In genomic region chr3:59385547-59385946, GRCh38 we compare ENCODE assay signal across 24 cellular contexts.
A peak's percentile ranks its signal among the peaks of the same experiment; 100 is the strongest.
DNase-seq lines count a peak whose midpoint lies in the region; ATAC-seq, FAIRE-seq and TF ChIP-seq lines count a peak whose summit lies in the region.
"Had no signal": no experiment of that assay in that cellular context is flagged by ENCODE, and none has a peak within 500 bp of the region (broad histone marks: within the 10 kb centered on the region; RNA-seq: fewer than 3 reads in every experiment).

No MANE protein-coding gene starts in this region.

- H3K79me2 ChIP-seq in MM.1S (ENCODE audit: low read length) (no peaks in the 10 kb centered on the region), GM12878 (ENCODE audit: control insufficient read depth, insufficient read depth, low read length) (no peaks in the 10 kb centered on the region)

- H3K36me3 ChIP-seq in MM.1S (replicated peaks; ENCODE audit: insufficient read depth, low read length) (no peaks in the 10 kb centered on the region), GM12878 (ENCODE audit: control insufficient read depth in 2 of 2, insufficient read depth in 2 of 2, low read length in 1 of 2) (no peaks in the 10 kb centered on the region), colonic mucosa (no peaks in the 10 kb centered on the region)
- H3K36me3 ChIP-seq: MG63, Peyer's patch had no signal

- H3K4me3 Mint-ChIP-seq in activated CD8-positive, alpha-beta T cell treated with anti-CD3 and anti-CD28 coated beads for 36 hours = no peak overlapping the region
- H3K4me3 Mint-ChIP-seq in activated CD8-positive, alpha-beta T cell treated with anti-CD3 and anti-CD28 coated beads, Interleukin-2, amount 10 ng/mL, durations not matched to agents 7 days and 5 days = no peak overlapping the region

- RAD21 ChIA-PET in GM12878 (lab: Charles Lee; ENCODE audit: unreplicated experiment) = interaction anchor here (0.5 to 4.3 kb wide), 17 partner anchors 11 to 1035 kb away, joined by 3 to 40 read pairs (median 7); no protein-coding TSS in a partner anchor

- peaks cover 21% of the 10 kb centered on the region for H3K36me3 Mint-ChIP-seq in activated CD8-positive, alpha-beta T cell treated with anti-CD3 and anti-CD28 coated beads for 36 hours (ENCODE audit: low read depth)
- peaks cover 2% of the 10 kb centered on the region for H3K36me3 Mint-ChIP-seq in activated CD8-positive, alpha-beta T cell treated with anti-CD3 and anti-CD28 coated beads, Interleukin-2, amount 10 ng/mL, durations not matched to agents 7 days and 5 days (ENCODE audit: low read depth)
- H3K36me3 Mint-ChIP-seq: CD4-positive, alpha-beta memory T cell had no signal

- H3K9me3 Mint-ChIP-seq in activated CD8-positive, alpha-beta T cell treated with anti-CD3 and anti-CD28 coated beads for 36 hours = peaks cover 10% of the 10 kb centered on the region
- peaks cover 4% of the 10 kb centered on the region for H3K9me3 Mint-ChIP-seq in activated CD8-positive, alpha-beta T cell treated with anti-CD3 and anti-CD28 coated beads, Interleukin-2, amount 10 ng/mL, durations not matched to agents 7 days and 5 days (ENCODE audit: insufficient read depth)

- no peak for FAIRE-seq in GM12878 (lab: Jason Lieb, UNC)
- FAIRE-seq: A204.1 had no signal

- no peak for TF ChIP-seq CTCF in activated CD8-positive, alpha-beta T cell treated with anti-CD3 and anti-CD28 coated beads for 36 hours (IDR thresholded peaks at IDR 0.05)
- TF ChIP-seq CTCF in MM.1S (IDR thresholded peaks at IDR 0.05; ENCODE audit: low read length) (no peak), GM12878 (IDR thresholded peaks at IDR 0.05 in 2 of 3, conservative IDR thresholded peaks at IDR 0.05 in 1 of 3; ENCODE audit: control insufficient read depth in 2 of 3, extremely low read depth in 1 of 3, insufficient read depth in 1 of 3, low read depth in 3 of 3, low read length in 3 of 3) (no peak), colonic mucosa (IDR thresholded peaks at IDR 0.05) (no peak)

- peak overlapping the region; percentile 57; the same call in 1 of the 2 replicates for H2AFZ ChIP-seq in MM.1S (ENCODE audit: low read length)
- H2AFZ ChIP-seq in GM12878 (ENCODE audit: control insufficient read depth, low read depth, low read length) = no peak overlapping the region

- peaks cover 87% of the 10 kb centered on the region for H3K4me1 Mint-ChIP-seq in activated CD8-positive, alpha-beta T cell treated with anti-CD3 and anti-CD28 coated beads for 36 hours (ENCODE audit: low read depth)
- H3K4me1 Mint-ChIP-seq in activated CD8-positive, alpha-beta T cell treated with anti-CD3 and anti-CD28 coated beads, Interleukin-2, amount 10 ng/mL, durations not matched to agents 7 days and 5 days (ENCODE audit: low read depth) = peaks cover 30% of the 10 kb centered on the region

- no peaks in the 10 kb centered on the region for H3K9me2 ChIP-seq in MM.1S (replicated peaks; ENCODE audit: insufficient read depth, low read length)

- no peak for TF ChIP-seq RAD21 in GM12878 (IDR thresholded peaks at IDR 0.05; ENCODE audit: insufficient read depth, low read depth, low read length)

- SMC1A ChIA-PET in GM12878 (lab: Charles Lee; ENCODE audit: uncharacterized antibody, unreplicated experiment) = interaction anchor here (0.7 to 4.3 kb wide), 21 partner anchors 8 to 473 kb away, joined by 3 to 33 read pairs (median 6); no protein-coding TSS in a partner anchor

- ATAC-seq in activated CD8-positive, alpha-beta T cell treated with anti-CD3 and anti-CD28 coated beads for 36 hours = no peak
- ATAC-seq in activated CD8-positive, alpha-beta T cell treated with anti-CD3 and anti-CD28 coated beads, Interleukin-2, amount 10 ng/mL, durations not matched to agents 7 days and 5 days = no peak
- ATAC-seq in GM12878 (peak; percentile 10; the same call in 2 of the 3 replicates), GM21515 (IDR thresholded peaks at IDR 0.05; ENCODE audit: unreplicated experiment) (no peak), HG02759 (IDR thresholded peaks at IDR 0.05; ENCODE audit: unreplicated experiment) (no peak)
- ATAC-seq: Right ventricle myocardium inferior had no signal

- peaks cover 29% of the 10 kb centered on the region for H3F3A ChIP-seq in MM.1S (ENCODE audit: insufficient read depth, low read length)

- no TSS peak for BruUV-seq in GM12878 (replicated peaks; lab: Mats Ljungman, UMichigan)

- POLR2A ChIA-PET in activated CD8-positive, alpha-beta T cell treated with anti-CD3 and anti-CD28 coated beads for 36 hours (lab: Charles Lee) = interaction anchor here (1.8 to 1.9 kb wide), 2 partner anchors 40 to 59 kb away, joined by 5 to 7 read pairs; no protein-coding TSS in a partner anchor
- POLR2A ChIA-PET in activated CD8-positive, alpha-beta T cell treated with anti-CD3 and anti-CD28 coated beads, Interleukin-2, amount 10 ng/mL, durations not matched to agents 7 days and 5 days (lab: Charles Lee) = interaction anchor here (0.6 kb wide), 1 partner anchor 205 kb away, joined by 3 read pairs; no protein-coding TSS in a partner anchor
- POLR2A ChIA-PET in GM12878 (lab: Charles Lee) = interaction anchor here (1.5 to 2.2 kb wide), 5 partner anchors 9 to 181 kb away, joined by 4 to 12 read pairs (median 7); no protein-coding TSS in a partner anchor

- in situ Hi-C loops in GM12878 (cut with MboI) = loop anchor here (5.0 to 25.0 kb wide), 2 partner anchors 67 to 1173 kb away; partner anchors contain the start of gene DNASE1L3

- H3K9me3 ChIP-seq in MM.1S (replicated peaks; ENCODE audit: insufficient read depth, low read length) (no peaks in the 10 kb centered on the region), GM12878 (replicated peaks; ENCODE audit: control insufficient read depth, insufficient read depth, low read length) (peaks cover 5% of the 10 kb centered on the region; the same call in 2 of the 3 replicates), colonic mucosa (no peaks in the 10 kb centered on the region)
- H3K9me3 ChIP-seq: MG63, Peyer's patch had no signal

- H4K20me1 ChIP-seq in MM.1S (ENCODE audit: insufficient read depth, low read length) (no peaks in the 10 kb centered on the region), GM12878 (ENCODE audit: control insufficient read depth, insufficient read depth) (no peaks in the 10 kb centered on the region)

- TF ChIP-seq POLR2A in GM12878 (IDR thresholded peaks at IDR 0.05; ENCODE audit: low read depth, low read length) = no peak

- CTCF ChIA-PET in activated CD8-positive, alpha-beta T cell treated with anti-CD3 and anti-CD28 coated beads for 36 hours (lab: Charles Lee) = no interaction called here
- CTCF ChIA-PET in activated CD8-positive, alpha-beta T cell treated with anti-CD3 and anti-CD28 coated beads, Interleukin-2, amount 10 ng/mL, durations not matched to agents 7 days and 5 days (lab: Charles Lee) = interaction anchor here (0.6 to 1.5 kb wide), 2 partner anchors 40 to 1996 kb away, joined by 3 to 5 read pairs; no protein-coding TSS in a partner anchor
- CTCF ChIA-PET in GM12878 (lab: Yijun Ruan, JAX) = interaction anchor here (0.8 to 2.4 kb wide), 12 partner anchors 10 to 182 kb away, joined by 3 to 10 read pairs (median 6); no protein-coding TSS in a partner anchor

- no peak overlapping the region for H3K9ac ChIP-seq in MM.1S (ENCODE audit: low read length)
- H3K9ac ChIP-seq in GM12878 (ENCODE audit: control insufficient read depth, insufficient read depth, low read length) = peak overlapping the region; percentile 26
- H3K9ac ChIP-seq in colonic mucosa (ENCODE audit: low read depth in 2 of 2, low read length in 2 of 2) = no peak overlapping the region

- H3K27me3 ChIP-seq in MM.1S (replicated peaks; ENCODE audit: insufficient read depth, low read length) (no peaks in the 10 kb centered on the region), GM12878 (replicated peaks in 1 of 2; ENCODE audit: control insufficient read depth in 2 of 2, insufficient read depth in 2 of 2, low read length in 1 of 2) (no peaks in the 10 kb centered on the region), colonic mucosa (no peaks in the 10 kb centered on the region)
- H3K27me3 ChIP-seq: MG63, Peyer's patch had no signal

- peak overlapping the region; percentile 99 for H3K27ac Mint-ChIP-seq in activated CD8-positive, alpha-beta T cell treated with anti-CD3 and anti-CD28 coated beads for 36 hours
- H3K27ac Mint-ChIP-seq in activated CD8-positive, alpha-beta T cell treated with anti-CD3 and anti-CD28 coated beads, Interleukin-2, amount 10 ng/mL, durations not matched to agents 7 days and 5 days = no peak overlapping the region

- DNase-seq in activated CD8-positive, alpha-beta T cell treated with anti-CD3 and anti-CD28 coated beads for 36 hours = no peak
- DNase-seq in activated CD8-positive, alpha-beta T cell treated with anti-CD3 and anti-CD28 coated beads, Interleukin-2, amount 10 ng/mL, durations not matched to agents 7 days and 5 days = no peak
- DNase-seq in Daoy (ENCODE audit: low read depth) (peak; percentile 1), MM.1S (no peak), GM12878 (ENCODE audit: low read depth, low spot score) (no peak), colonic mucosa (no peak)
- DNase-seq: Calu3; CD4-positive, alpha-beta memory T cell; EL; H7; IMR-90; Karpas-422; MG63; NCI-H1092 treated with DMSO at 0.1 percent for 48 hours; NCI-H146; NCI-H2029 treated with DMSO at 0.1 percent for 48 hours; NCI-H2171; NCI-H526; Peyer's patch had no signal

- H3K4me2 ChIP-seq in MM.1S (ENCODE audit: low read depth, low read length) (peak overlapping the region; percentile 77), GM12878 (ENCODE audit: control insufficient read depth, insufficient read depth) (peak overlapping the region; percentile 86)

- H3K27ac ChIP-seq in MM.1S (ENCODE audit: low read length) (peak overlapping the region; percentile 73; the same call in 1 of the 2 replicates), GM12878 (ENCODE audit: control insufficient read depth, insufficient read depth) (peak overlapping the region; percentile 90), colonic mucosa (no peak overlapping the region)
- H3K27ac ChIP-seq: HL-60, Peyer's patch had no signal

- intact Hi-C loops in activated CD8-positive, alpha-beta T cell treated with anti-CD3 and anti-CD28 coated beads for 36 hours (cut with micrococcal nuclease) = loop anchor here (5.0 kb wide), 2 partner anchors 67 to 177 kb away; no protein-coding TSS in a partner anchor
- intact Hi-C loops in GM12878 (cut with micrococcal nuclease; ENCODE audit: unreplicated experiment) = loop anchor here (5.0 kb wide), 2 partner anchors 138 to 173 kb away; no protein-coding TSS in a partner anchor
- intact Hi-C loops in colonic mucosa (cut with DNase I) = no loop called here

- 43% methylated on average over 7 of the region's 7 CpGs for WGBS in GM12878 (ENCODE audit: insufficient coverage, insufficient replicate concordance, low lambda C conversion rate, missing lambda C conversion rate)

- TF ChIP-seq EP300 in GM12878 (IDR thresholded peaks at IDR 0.05; ENCODE audit: borderline replicate concordance in 1 of 2, control insufficient read depth in 1 of 2, low read depth in 2 of 2, low read length in 2 of 2) = no peak

- no peak overlapping the region for H3K4me3 ChIP-seq in MM.1S (ENCODE audit: low read length)
- H3K4me3 ChIP-seq in GM12878 = no peak overlapping the region
- no peak overlapping the region for H3K4me3 ChIP-seq in colonic mucosa
- H3K4me3 ChIP-seq: MG63, Peyer's patch had no signal

- H3K27me3 Mint-ChIP-seq in activated CD8-positive, alpha-beta T cell treated with anti-CD3 and anti-CD28 coated beads for 36 hours = no peaks in the 10 kb centered on the region
- H3K27me3 Mint-ChIP-seq in activated CD8-positive, alpha-beta T cell treated with anti-CD3 and anti-CD28 coated beads, Interleukin-2, amount 10 ng/mL, durations not matched to agents 7 days and 5 days (ENCODE audit: low read depth) = no peaks in the 10 kb centered on the region
- H3K27me3 Mint-ChIP-seq: CD4-positive, alpha-beta memory T cell had no signal

- H3K4me1 ChIP-seq in MM.1S (ENCODE audit: low read length) (peaks cover 53% of the 10 kb centered on the region), GM12878 (ENCODE audit: control insufficient read depth, insufficient read depth, low read length) (peaks cover 64% of the 10 kb centered on the region), colonic mucosa (no peaks in the 10 kb centered on the region)
- H3K4me1 ChIP-seq: Peyer's patch had no signal
